ENCODE assay signal across 5 cellular contexts in genomic region chr2:86856498-86856897, GRCh38. TPM values are rescaled to one million over a fixed set of nuclear protein-coding genes. Genes with fewer than 3 reads are reported as not detected.
"Had no signal": no experiment of that assay in that cellular context is flagged by ENCODE, and none has a peak within 500 bp of the region (broad histone marks: within the 10 kb centered on the region; RNA-seq: fewer than 3 reads in every experiment).

No MANE protein-coding gene starts in this region.

RNA-seq across cellular contexts. Expression of gene CD8B, which starts 5.2 kb away (rescaled TPM):
- total RNA-seq: activated CD4-positive, alpha-beta T cell treated with anti-CD3 and anti-CD28 coated beads, Interleukin-2, amount 10 ng/mL, durations not matched to agents 24 days and 14 days; bronchial epithelial cell; chondrocyte; LHCN-M2; PC-3 had no signal
